In the genomic region with DNA sequence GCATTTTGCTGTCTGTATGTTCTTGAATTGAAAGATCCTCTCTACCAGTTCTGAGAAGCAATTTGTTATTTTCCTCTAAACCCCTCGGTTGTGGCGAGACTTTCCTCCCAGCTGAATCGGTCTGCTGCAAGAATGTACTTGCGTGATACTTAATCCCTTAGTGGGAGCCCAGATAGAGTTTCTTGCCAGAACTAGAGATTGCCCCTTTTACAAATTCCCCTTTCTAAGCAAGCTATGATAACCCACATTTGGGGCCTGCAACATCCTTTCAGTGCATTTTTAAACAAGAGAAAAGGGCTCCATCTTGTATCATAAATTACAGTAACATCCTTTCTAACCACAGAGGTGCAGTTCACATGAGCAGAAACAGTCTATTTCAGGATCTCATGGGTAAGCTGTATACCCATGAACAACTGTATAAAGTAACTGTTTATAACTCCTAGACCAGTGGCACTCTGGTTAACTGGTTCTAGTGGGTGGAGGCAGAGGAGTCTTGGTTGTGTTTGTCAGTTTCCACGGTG, we compare ENCODE assay signal across 8 cellular contexts.
DNase-seq lines count a peak whose midpoint lies in the region; ATAC-seq and TF ChIP-seq lines count a peak whose summit lies in the region.

No MANE protein-coding gene starts in this region.

- no peak overlapping the region for H3K18ac ChIP-seq in mesenchymal stem cell (ENCODE audit: low read depth in 1 of 2, low read length in 2 of 2)

- H3K4me1 Mint-ChIP-seq in T-helper 2 cell treated with Interferon-gamma antibody and Interleukin-4, amounts not matched to agents 5 μg/mL and 100 μg/mL, for 36 hours (ENCODE audit: low read depth): peaks cover 44% of the 10 kb centered on the region

- ATAC-seq in GM18870 (IDR thresholded peaks at IDR 0.05; ENCODE audit: unreplicated experiment) (no peak), GM18861 (IDR thresholded peaks at IDR 0.05; ENCODE audit: unreplicated experiment) (no peak)

- H2BK5ac ChIP-seq in mesenchymal stem cell (ENCODE audit: low read depth, low read length, poor library complexity, severe bottlenecking): no peak overlapping the region

- no peak overlapping the region for H3K23ac ChIP-seq in mesenchymal stem cell (ENCODE audit: low read length in 2 of 2)

- H3K14ac ChIP-seq in mesenchymal stem cell (ENCODE audit: low read length in 2 of 2): no peak overlapping the region

- no peak overlapping the region for H2AFZ ChIP-seq in mesenchymal stem cell (ENCODE audit: low read depth, low read length)

- WGBS in mesenchymal stem cell: 60% methylated on average over 5 of the region's 5 CpGs

- DNase-seq in EL (peak; percentile 56), HCEC 1CT (peak; percentile 43), mesenchymal stem cell (peak; percentile 82), erythroblast (lab: John Stamatoyannopoulos, UW) (no peak), amygdala (lab: John Stamatoyannopoulos, UW) (no peak)
- DNase-seq in T-helper 2 cell treated with Interferon-gamma antibody and Interleukin-4, amounts not matched to agents 5 μg/mL and 100 μg/mL, for 36 hours (ENCODE audit: low spot score): peak; percentile 36

- H3K27me3 ChIP-seq in mesenchymal stem cell (ENCODE audit: control insufficient read depth in 1 of 2, insufficient read depth in 1 of 2, low read length in 2 of 2): no peaks in the 10 kb centered on the region

- peaks cover 6% of the 10 kb centered on the region for H3K4me1 ChIP-seq in mesenchymal stem cell (ENCODE audit: control insufficient read depth, insufficient read depth, low read depth, low read length)

- no peak overlapping the region for H3K4me3 ChIP-seq in mesenchymal stem cell (ENCODE audit: insufficient read depth in 1 of 2, low read depth in 1 of 2, low read length in 2 of 2)

- no peak overlapping the region for H2BK120ac ChIP-seq in mesenchymal stem cell (ENCODE audit: low read depth, low read length)

- H3K36me3 ChIP-seq in mesenchymal stem cell (ENCODE audit: control insufficient read depth in 1 of 2, insufficient read depth in 2 of 2, low read depth in 1 of 2, low read length in 2 of 2): no peaks in the 10 kb centered on the region

- H3K27ac Mint-ChIP-seq in T-helper 2 cell treated with Interferon-gamma antibody and Interleukin-4, amounts not matched to agents 5 μg/mL and 100 μg/mL, for 36 hours: peak overlapping the region; percentile 96

- TF ChIP-seq POLR2A in erythroblast (IDR thresholded peaks at IDR 0.05; ENCODE audit: low read length): no peak

- no peak overlapping the region for H4K91ac ChIP-seq in mesenchymal stem cell (ENCODE audit: low read length)

- no peak overlapping the region for H4K8ac ChIP-seq in mesenchymal stem cell (ENCODE audit: low read length)

- no peaks in the 10 kb centered on the region for H3K36me3 Mint-ChIP-seq in T-helper 2 cell treated with Interferon-gamma antibody and Interleukin-4, amounts not matched to agents 5 μg/mL and 100 μg/mL, for 36 hours (ENCODE audit: low read depth)

- H3K9me3 Mint-ChIP-seq in T-helper 2 cell treated with Interferon-gamma antibody and Interleukin-4, amounts not matched to agents 5 μg/mL and 100 μg/mL, for 36 hours: no peaks in the 10 kb centered on the region

- no peaks in the 10 kb centered on the region for H3K9me3 ChIP-seq in mesenchymal stem cell (ENCODE audit: control insufficient read depth, low read length)

- H3K27me3 Mint-ChIP-seq in T-helper 2 cell treated with Interferon-gamma antibody and Interleukin-4, amounts not matched to agents 5 μg/mL and 100 μg/mL, for 36 hours (ENCODE audit: low read depth): no peaks in the 10 kb centered on the region

- H3K79me1 ChIP-seq in mesenchymal stem cell (replicated peaks; ENCODE audit: low read length, poor library complexity, severe bottlenecking): no peaks in the 10 kb centered on the region

- no peak overlapping the region for H2BK12ac ChIP-seq in mesenchymal stem cell (ENCODE audit: low read length in 2 of 2)

- H3K4ac ChIP-seq in mesenchymal stem cell (ENCODE audit: low read depth in 1 of 2, low read length in 2 of 2): no peak overlapping the region

- H3K9ac ChIP-seq in mesenchymal stem cell (ENCODE audit: low read length): peak overlapping the region; percentile 53

- no peak overlapping the region for H2BK15ac ChIP-seq in mesenchymal stem cell (ENCODE audit: low read depth, poor library complexity, severe bottlenecking)

- H3K27ac ChIP-seq in mesenchymal stem cell (ENCODE audit: low read length, poor library complexity, severe bottlenecking): peak overlapping the region; percentile 82

- peak overlapping the region; percentile 69 for H3K4me3 Mint-ChIP-seq in T-helper 2 cell treated with Interferon-gamma antibody and Interleukin-4, amounts not matched to agents 5 μg/mL and 100 μg/mL, for 36 hours

- no peak overlapping the region for H3K4me2 ChIP-seq in mesenchymal stem cell (ENCODE audit: low read length, poor library complexity, severe bottlenecking)

- H2AK5ac ChIP-seq in mesenchymal stem cell (ENCODE audit: low read length, severe bottlenecking): peak overlapping the region; percentile 83

Comparison
In these comparisons a context has a peak if more than half of its experiments do, and no peak if none do; other contexts are left out.
1. DNase-seq: peak in EL (single experiment), HCEC 1CT (single experiment), T-helper 2 cell treated with Interferon-gamma antibody and Interleukin-4, amounts not matched to agents 5 μg/mL and 100 μg/mL, for 36 hours (single experiment) and mesenchymal stem cell (single experiment); none in erythroblast (0 of 2) and amygdala (0 of 56).